ENCODE assay signal across 8 cellular contexts in genomic region chr11:81237139-81237538, GRCh38.
DNase-seq lines count a peak whose midpoint lies in the region; ATAC-seq and TF ChIP-seq lines count a peak whose summit lies in the region.

No MANE protein-coding gene starts in this region.

- H3K9me3 ChIP-seq in OCI-LY1 (ENCODE audit: low read length), result no peaks in the 10 kb centered on the region
- no peaks in the 10 kb centered on the region for H3K9me3 ChIP-seq in fibroblast of lung (ENCODE audit: control insufficient read depth, insufficient read depth, low read depth, low read length)

- H4K20me1 ChIP-seq in OCI-LY1 (ENCODE audit: insufficient read depth, low read length) (no peaks in the 10 kb centered on the region), fibroblast of lung (ENCODE audit: control insufficient read depth, extremely low read depth, insufficient read depth, low read length) (no peaks in the 10 kb centered on the region)

- CTCF ChIA-PET in GM10248 (lab: Yijun Ruan, JAX), result interaction anchor here (0.5 to 1.9 kb wide), 4 partner anchors 9 to 1836 kb away, joined by 3 to 9 read pairs (median 5); no protein-coding TSS in a partner anchor

- no peak overlapping the region for H3K27ac ChIP-seq in OCI-LY1 (ENCODE audit: low read depth, low read length, poor library complexity, severe bottlenecking)
- H3K27ac ChIP-seq in fibroblast of lung (ENCODE audit: insufficient read depth, low read length), result no peak overlapping the region

- H3K36me3 ChIP-seq in OCI-LY1 (ENCODE audit: insufficient read depth, low read length), result no peaks in the 10 kb centered on the region
- no peaks in the 10 kb centered on the region for H3K36me3 ChIP-seq in fibroblast of lung (ENCODE audit: control insufficient read depth, insufficient read depth, low read length)

- H3K9me2 ChIP-seq in OCI-LY1 (ENCODE audit: low read depth, low read length), result no peaks in the 10 kb centered on the region

- ATAC-seq in HG03520 (IDR thresholded peaks at IDR 0.05; ENCODE audit: unreplicated experiment) (peak; percentile 76), HG02642 (IDR thresholded peaks at IDR 0.05; ENCODE audit: poor library complexity, unreplicated experiment) (no peak), GM21717 (IDR thresholded peaks at IDR 0.05; ENCODE audit: unreplicated experiment) (no peak)

- no peak overlapping the region for H3K4me2 ChIP-seq in OCI-LY1 (ENCODE audit: low read length)
- H3K4me2 ChIP-seq in fibroblast of lung (ENCODE audit: extremely low read depth, insufficient read depth, low read length), result no peak overlapping the region

- no peaks in the 10 kb centered on the region for H3K79me2 ChIP-seq in OCI-LY1 (ENCODE audit: insufficient read depth, low read length)
- H3K79me2 ChIP-seq in fibroblast of lung (ENCODE audit: control insufficient read depth, insufficient read depth, low read length), result no peaks in the 10 kb centered on the region

- POLR2A ChIA-PET in GM10248 (lab: Yijun Ruan, JAX), result no interaction called here

- no peaks in the 10 kb centered on the region for H3K27me3 ChIP-seq in OCI-LY1 (ENCODE audit: insufficient read depth, low read length)
- H3K27me3 ChIP-seq in fibroblast of lung (ENCODE audit: control insufficient read depth, insufficient read depth, low read length), result no peaks in the 10 kb centered on the region

- H2AFZ ChIP-seq in OCI-LY1 (ENCODE audit: low read length), result no peak overlapping the region
- H2AFZ ChIP-seq in fibroblast of lung (ENCODE audit: low read length), result no peak overlapping the region

- H3K4me1 ChIP-seq in OCI-LY1 (ENCODE audit: insufficient read depth, low read length, severe bottlenecking) (no peaks in the 10 kb centered on the region), fibroblast of lung (ENCODE audit: control insufficient read depth, extremely low read depth, insufficient read depth, low read length) (no peaks in the 10 kb centered on the region)

- peak; percentile 16 for TF ChIP-seq CTCF in GM10248 (IDR thresholded peaks at IDR 0.05; ENCODE audit: control extremely low read depth, extremely low read depth, low read depth, missing control alignments)
- TF ChIP-seq CTCF in OCI-LY1 (IDR thresholded peaks at IDR 0.05; ENCODE audit: low read length), result peak; percentile 56
- TF ChIP-seq CTCF in fibroblast of lung (conservative IDR thresholded peaks at IDR 0.05 in 1 of 2, IDR thresholded peaks at IDR 0.05 in 1 of 2; ENCODE audit: low read depth in 1 of 2, low read length in 2 of 2), result peak; percentile 12 to 46

- H3K4me3 ChIP-seq in OCI-LY1 (ENCODE audit: low read depth, low read length, poor library complexity, severe bottlenecking) (no peak overlapping the region), fibroblast of lung (replicated peaks in 1 of 4; ENCODE audit: control extremely low read depth in 1 of 4, insufficient read depth in 1 of 4, low read depth in 3 of 4, low read length in 4 of 4) (no peak overlapping the region)

- H3K9ac ChIP-seq in OCI-LY1 (ENCODE audit: low read length) (no peak overlapping the region), fibroblast of lung (ENCODE audit: insufficient read depth, low read length) (no peak overlapping the region)

- DNase-seq in GM10248 (ENCODE audit: extremely low spot score) (no peak), fibroblast of lung (ENCODE audit: low read depth in 2 of 2) (peak; percentile 11 to 67), retina (peak; percentile 53), activated T-cell treated with anti-CD3 and anti-CD28 coated beads for 4 hours (no peak)

- no peaks in the 10 kb centered on the region for H3F3A ChIP-seq in OCI-LY1 (ENCODE audit: insufficient read depth, low read length)

Comparison
In these comparisons a context has a peak if more than half of its experiments do, and no peak if none do; other contexts are left out.
1. DNase-seq: peak in fibroblast of lung (2 of 2) and retina (single experiment); none in GM10248 (single experiment) and activated T-cell treated with anti-CD3 and anti-CD28 coated beads for 4 hours (single experiment).
2. Peak in every context shown above with its lines, with median percentiles within 50 percentile points of each other: CTCF ChIP-seq.